ENCODE assay signal across 9 cellular contexts in genomic region chr11:43823316-43823715, GRCh38.
"Had no signal": no experiment of that assay in that cellular context is flagged by ENCODE, and none has a peak within 500 bp of the region (broad histone marks: within the 10 kb centered on the region; RNA-seq: fewer than 3 reads in every experiment).

No MANE protein-coding gene starts in this region.

- H3K9me3 ChIP-seq: HAP-1 had no signal

- DNase-seq: GM23248, GOT3, H7, H9, HCEC 1CT, HFFc6 had no signal

- H2AFZ ChIP-seq: GM23248, GM23338 had no signal

- H3K4me3 ChIP-seq: GM23248, GM23338, HAP-1 had no signal

- ATAC-seq: GM23338, HCT116 had no signal

- H3K4me2 ChIP-seq: GM23338 had no signal

- H3K4me1 ChIP-seq: HAP-1 had no signal

- H3K9ac ChIP-seq: GM23248 had no signal

- H3K27ac ChIP-seq: GM23248 had no signal
